Comparison of ENCODE assay signal across 8 cellular contexts in the genomic region with DNA sequence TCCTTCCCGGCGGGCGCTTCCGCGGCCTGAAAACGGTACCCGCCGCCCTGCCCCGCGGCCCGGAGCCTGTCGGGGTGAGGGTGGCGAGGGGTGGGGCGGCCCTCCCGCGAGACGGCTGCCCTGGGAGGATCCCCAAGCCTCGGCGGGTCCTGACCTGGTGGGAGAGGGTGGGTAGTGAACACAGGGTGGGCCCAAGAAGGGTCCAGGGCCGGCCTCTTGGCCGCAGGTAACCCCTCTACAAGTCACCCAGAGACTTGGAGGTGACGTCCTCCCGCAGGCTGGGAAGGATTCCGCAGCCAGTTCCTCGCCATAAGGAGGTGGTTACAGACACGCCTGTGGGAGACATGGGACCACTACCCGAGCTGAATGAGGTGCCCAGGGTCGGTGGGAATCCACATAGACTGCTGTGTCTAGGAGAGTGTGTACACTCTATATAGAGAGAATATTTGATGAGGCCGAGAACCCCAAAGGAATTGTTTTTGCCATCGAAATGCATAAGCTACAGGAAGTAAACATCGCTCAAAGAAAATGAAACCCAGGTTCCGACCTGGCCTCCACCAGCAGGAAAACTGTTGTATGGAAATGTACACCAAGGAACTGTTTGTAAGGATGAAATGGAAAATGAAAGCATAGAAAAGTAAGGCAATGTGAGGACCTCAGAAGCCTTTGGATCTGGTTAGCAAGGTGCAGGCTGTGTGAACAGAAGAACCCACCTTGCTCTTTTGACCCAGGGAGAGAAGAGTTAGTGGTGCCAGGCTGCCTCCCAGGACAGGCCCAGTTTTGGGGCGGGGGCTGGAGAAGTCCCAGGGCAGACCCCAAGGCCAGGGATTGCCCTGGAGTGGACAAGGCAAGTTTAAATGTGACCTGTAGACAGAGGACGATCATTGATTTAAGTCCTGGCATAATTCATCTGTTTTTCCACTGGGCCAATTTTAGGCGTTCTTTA. TPM values are rescaled to one million over a fixed set of nuclear protein-coding genes. Genes with fewer than 3 reads are reported as not detected.
DNase-seq lines count a peak whose midpoint lies in the region; ATAC-seq and TF ChIP-seq lines count a peak whose summit lies in the region.

No MANE protein-coding gene starts in this region.

- ATAC-seq in GM21447 (IDR thresholded peaks at IDR 0.05; ENCODE audit: unreplicated experiment) (peak; percentile 27), naive B cell (ENCODE audit: low read depth in 2 of 2) (peak; percentile 19 to 23)

- 20% methylated on average over 8 of the region's 35 CpGs for WGBS in esophagus muscularis mucosa
- 7% methylated on average over 35 of the region's 35 CpGs for WGBS in urinary bladder

- TF ChIP-seq EP300 in esophagus muscularis mucosa (IDR thresholded peaks at IDR 0.05) = no peak

- H3K4me3 ChIP-seq in esophagus muscularis mucosa (peak overlapping the region; percentile 84 to 99 (median 96)), urinary bladder (ENCODE audit: low read depth, low read length) (peak overlapping the region; percentile 87)

- DNase-seq in ELF-1 (ENCODE audit: low read depth, low spot score) = peak; percentile 17
- peak; percentile 29 for DNase-seq in HT1080 (ENCODE audit: low read depth)
- DNase-seq in activated CD4-positive, alpha-beta memory T cell treated with anti-CD3 and anti-CD28 coated beads, Interleukin-2, amount 10 ng/mL, durations not matched to agents 7 days and 5 days = peak; percentile 38
- no peak for DNase-seq in esophagus muscularis mucosa (ENCODE audit: extremely low spot score)
- no peak for DNase-seq in naive B cell
- no peak for DNase-seq in NCI-H1105 treated with DMSO at 0.1 percent for 48 hours (lab: John Stamatoyannopoulos, UW)

- peaks cover 56% of the 10 kb centered on the region for H3K4me1 Mint-ChIP-seq in activated CD4-positive, alpha-beta memory T cell treated with anti-CD3 and anti-CD28 coated beads, Interleukin-2, amount 10 ng/mL, durations not matched to agents 7 days and 5 days
- peaks cover 13 to 22% (median 16%) of the 10 kb centered on the region in 3 donors for H3K4me1 Mint-ChIP-seq in naive B cell

- H3K27me3 Mint-ChIP-seq in activated CD4-positive, alpha-beta memory T cell treated with anti-CD3 and anti-CD28 coated beads, Interleukin-2, amount 10 ng/mL, durations not matched to agents 7 days and 5 days = no peaks in the 10 kb centered on the region
- peaks cover 0 to 10% (median 0%) of the 10 kb centered on the region in 3 donors for H3K27me3 Mint-ChIP-seq in naive B cell

- H3K27me3 ChIP-seq in esophagus muscularis mucosa = no peaks in the 10 kb centered on the region

- H3K27ac ChIP-seq in esophagus muscularis mucosa (replicated peaks in 1 of 4) (peak overlapping the region; percentile 93 to 99 (median 97)), urinary bladder (ENCODE audit: low read depth) (peak overlapping the region; percentile 96)

- H3K4me1 ChIP-seq in esophagus muscularis mucosa (peaks cover 34 to 49% (median 40%) of the 10 kb centered on the region in 4 donors), urinary bladder (ENCODE audit: insufficient read depth) (no peaks in the 10 kb centered on the region)

- peak overlapping the region; percentile 87 for H3K27ac Mint-ChIP-seq in activated CD4-positive, alpha-beta memory T cell treated with anti-CD3 and anti-CD28 coated beads, Interleukin-2, amount 10 ng/mL, durations not matched to agents 7 days and 5 days
- peak overlapping the region in 5 of 6 donors; percentile 1 to 86 (median 75) for H3K27ac Mint-ChIP-seq in naive B cell

- no peaks in the 10 kb centered on the region for H3K9me3 Mint-ChIP-seq in activated CD4-positive, alpha-beta memory T cell treated with anti-CD3 and anti-CD28 coated beads, Interleukin-2, amount 10 ng/mL, durations not matched to agents 7 days and 5 days
- no peaks in the 10 kb centered on the region for H3K9me3 Mint-ChIP-seq in naive B cell

- no peaks in the 10 kb centered on the region for H3K9me3 ChIP-seq in esophagus muscularis mucosa

- TF ChIP-seq POLR2A in esophagus muscularis mucosa (IDR thresholded peaks at IDR 0.05; ENCODE audit: low read depth) = no peak

- intact Hi-C loops in esophagus muscularis mucosa (cut with DNase I) = no loop called here

- TF ChIP-seq CTCF in esophagus muscularis mucosa (IDR thresholded peaks at IDR 0.05) = no peak

- CTCF ChIA-PET in activated CD4-positive, alpha-beta memory T cell treated with anti-CD3 and anti-CD28 coated beads, Interleukin-2, amount 10 ng/mL, durations not matched to agents 7 days and 5 days (lab: Charles Lee) = interaction anchor here (0.6 to 4.4 kb wide), 9 partner anchors 8 to 391 kb away, joined by 3 to 36 read pairs (median 5); a partner anchor contains a TSS

- H3K36me3 Mint-ChIP-seq in activated CD4-positive, alpha-beta memory T cell treated with anti-CD3 and anti-CD28 coated beads, Interleukin-2, amount 10 ng/mL, durations not matched to agents 7 days and 5 days (ENCODE audit: low read depth) = peaks cover 41% of the 10 kb centered on the region
- H3K36me3 Mint-ChIP-seq in naive B cell = no peaks in the 10 kb centered on the region

- POLR2A ChIA-PET in activated CD4-positive, alpha-beta memory T cell treated with anti-CD3 and anti-CD28 coated beads, Interleukin-2, amount 10 ng/mL, durations not matched to agents 7 days and 5 days (lab: Charles Lee) = interaction anchor here (0.7 to 2.3 kb wide), 12 partner anchors 9 to 389 kb away, joined by 3 to 39 read pairs (median 8); a partner anchor contains a TSS

- H3K36me3 ChIP-seq in esophagus muscularis mucosa (peaks cover 0 to 11% (median 0%) of the 10 kb centered on the region in 4 donors), urinary bladder (ENCODE audit: insufficient read depth) (no peaks in the 10 kb centered on the region)

- H3K4me3 Mint-ChIP-seq in activated CD4-positive, alpha-beta memory T cell treated with anti-CD3 and anti-CD28 coated beads, Interleukin-2, amount 10 ng/mL, durations not matched to agents 7 days and 5 days = peak overlapping the region; percentile 92
- peak overlapping the region; percentile 81 to 95 (median 88) for H3K4me3 Mint-ChIP-seq in naive B cell

RNA-seq across cellular contexts. Expression of a gene that starts 0.7 kb away (rescaled TPM):
- 17.5 and 24.3 TPM in 2 replicates for total RNA-seq in HT1080 (2014; rRNA removed; shearing (Covaris generic))
- 16.4 and 21.1 TPM in 2 replicates for polyA plus RNA-seq in HT1080 (2015; cell fraction: cytosol; rRNA removed)
- polyA plus RNA-seq in HT1080 (2015; cell fraction: nucleus; rRNA removed) = 11.3 and 15.8 TPM in 2 replicates
- 100 to 1,000 TPM; 196 to 197 TPM for total RNA-seq in activated CD4-positive, alpha-beta memory T cell treated with anti-CD3 and anti-CD28 coated beads, Interleukin-2, amount 10 ng/mL, durations not matched to agents 7 days and 5 days
- total RNA-seq in esophagus muscularis mucosa (10 to 100 TPM; 64.4 to 93.6 (median 79.6) TPM), urinary bladder (38.5 TPM)
- polyA plus RNA-seq in naive B cell (ENCODE audit: low read depth in 6 of 6) (10 to 100 TPM in 2 of 6 donors, 1 to 10 TPM in 3, under 1 TPM in 1; 0.18 to 18.1 (median 8.2) TPM), urinary bladder (54.9 TPM)

Comparison
In these comparisons a context has a peak if more than half of its experiments do, and no peak if none do; other contexts are left out.
1. DNase-seq: peak in ELF-1 (single experiment), HT1080 (single experiment) and activated CD4-positive, alpha-beta memory T cell treated with anti-CD3 and anti-CD28 coated beads, Interleukin-2, amount 10 ng/mL, durations not matched to agents 7 days and 5 days (single experiment); none in esophagus muscularis mucosa (single experiment), naive B cell (single experiment) and NCI-H1105 treated with DMSO at 0.1 percent for 48 hours (single experiment).